In the genomic region with DNA sequence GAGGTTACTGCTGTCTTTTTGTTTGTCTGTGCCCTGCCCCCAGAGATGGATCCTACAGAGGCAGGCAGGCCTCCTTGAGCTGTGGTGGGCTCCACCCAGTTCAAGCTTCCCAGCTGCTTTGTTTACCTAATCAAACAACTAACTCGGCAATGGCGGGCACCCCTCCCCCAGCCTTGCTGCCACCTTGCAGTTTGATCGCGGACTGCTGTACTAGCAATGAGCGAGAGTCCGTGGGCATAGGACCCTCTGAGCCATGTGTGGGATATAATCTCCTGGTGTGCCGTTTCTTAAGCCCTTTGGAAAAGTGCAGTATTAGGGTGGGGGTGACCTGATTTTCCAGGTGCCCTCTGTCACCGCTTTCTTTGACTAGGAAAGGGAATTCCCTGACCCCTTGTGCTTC, we compare ENCODE assay signal across 3 cellular contexts. TPM values are rescaled to one million over a fixed set of nuclear protein-coding genes. Genes with fewer than 3 reads are reported as not detected.
"Had no signal": no experiment of that assay in that cellular context is flagged by ENCODE, and none has a peak within 500 bp of the region (broad histone marks: within the 10 kb centered on the region; RNA-seq: fewer than 3 reads in every experiment).

No MANE protein-coding gene starts in this region.

RNA-seq across cellular contexts. Expression of gene RETREG1, which starts 31.9 kb away (rescaled TPM):
- total RNA-seq: dermis microvascular lymphatic vessel endothelial cell, glomerular endothelial cell had no signal
- polyA plus RNA-seq: endothelial cell of umbilical vein had no signal
